ENCODE assay signal across 18 cellular contexts in genomic region chr9:28758346-28758745, GRCh38.
DNase-seq lines count a peak whose midpoint lies in the region; ATAC-seq, FAIRE-seq and TF ChIP-seq lines count a peak whose summit lies in the region.
"Had no signal": no experiment of that assay in that cellular context is flagged by ENCODE, and none has a peak within 500 bp of the region (broad histone marks: within the 10 kb centered on the region; RNA-seq: fewer than 3 reads in every experiment).

No MANE protein-coding gene starts in this region.

- peak; percentile 40 for DNase-seq in LHCN-M2 (ENCODE audit: low read depth)
- peak; percentile 38 for DNase-seq in bronchial epithelial cell (ENCODE audit: low read depth)
- DNase-seq in fibroblast of the aortic adventitia (ENCODE audit: low read depth), result peak; percentile 4
- DNase-seq in smooth muscle cell (lab: John Stamatoyannopoulos, UW; ENCODE audit: unreplicated experiment), result no peak
- DNase-seq in NOMO-1 treated with DMSO at 0.1 percent for 48 hours (lab: John Stamatoyannopoulos, UW; ENCODE audit: unreplicated experiment), result no peak
- no peak for DNase-seq in D721Med (ENCODE audit: insufficient read length, low spot score)
- no peak for DNase-seq in activated T-cell treated with anti-CD3 and anti-CD28 coated beads, Interleukin-2, amount 50 U/mL, for 4 hours
- DNase-seq: BE2C; CD8-positive, alpha-beta T cell; COR-L47; DND-41; GF-D8; HCEC 1CT; HFFc6; IMR-90 had no signal

- 21% methylated on average over 1 of the region's 1 CpG for WGBS in smooth muscle cell (ENCODE audit: low lambda C conversion rate)

- H3K9ac ChIP-seq in smooth muscle cell (ENCODE audit: low read depth), result no peak overlapping the region

- no peak for TF ChIP-seq CTCF in bronchial epithelial cell (IDR thresholded peaks at IDR 0.05; ENCODE audit: insufficient read depth, low read length, severe bottlenecking)
- no peak for TF ChIP-seq CTCF in fibroblast of the aortic adventitia (IDR thresholded peaks at IDR 0.05; ENCODE audit: insufficient read depth, low read length)
- no peak for TF ChIP-seq CTCF in smooth muscle cell (IDR thresholded peaks at IDR 0.05; ENCODE audit: borderline replicate concordance, insufficient read depth, poor library complexity, severe bottlenecking)
- TF ChIP-seq CTCF in D721Med (IDR thresholded peaks at IDR 0.05; ENCODE audit: insufficient read depth, missing control alignments), result no peak

- no peaks in the 10 kb centered on the region for H3K27me3 ChIP-seq in bronchial epithelial cell (ENCODE audit: control insufficient read depth, insufficient read depth, low read length)
- H3K27me3 ChIP-seq in smooth muscle cell (ENCODE audit: low read depth), result no peaks in the 10 kb centered on the region
- H3K27me3 ChIP-seq: BE2C had no signal

- H3K36me3 Mint-ChIP-seq in activated T-cell treated with anti-CD3 and anti-CD28 coated beads, Interleukin-2, amount 50 U/mL, for 4 hours (ENCODE audit: insufficient read depth), result no peaks in the 10 kb centered on the region
- H3K36me3 Mint-ChIP-seq: CD14-positive monocyte; CD8-positive, alpha-beta T cell had no signal

- peaks cover 3% of the 10 kb centered on the region for H3K9me3 Mint-ChIP-seq in activated T-cell treated with anti-CD3 and anti-CD28 coated beads, Interleukin-2, amount 50 U/mL, for 4 hours

- no peak overlapping the region for H3K4me3 Mint-ChIP-seq in activated T-cell treated with anti-CD3 and anti-CD28 coated beads, Interleukin-2, amount 50 U/mL, for 4 hours
- H3K4me3 Mint-ChIP-seq: CD14-positive monocyte; CD8-positive, alpha-beta T cell; HFFc6 had no signal

- H3K36me3 ChIP-seq in bronchial epithelial cell (ENCODE audit: control insufficient read depth, insufficient read depth, low read length) (no peaks in the 10 kb centered on the region), smooth muscle cell (ENCODE audit: low read depth) (no peaks in the 10 kb centered on the region)
- H3K36me3 ChIP-seq: BE2C had no signal

- ATAC-seq in activated T-cell treated with anti-CD3 and anti-CD28 coated beads, Interleukin-2, amount 50 U/mL, for 4 hours, result no peak
- ATAC-seq: CD8-positive, alpha-beta T cell had no signal

- no peaks in the 10 kb centered on the region for H3K4me1 Mint-ChIP-seq in activated T-cell treated with anti-CD3 and anti-CD28 coated beads, Interleukin-2, amount 50 U/mL, for 4 hours (ENCODE audit: low read depth)
- H3K4me1 Mint-ChIP-seq: CD14-positive monocyte had no signal

- no peaks in the 10 kb centered on the region for H4K20me1 ChIP-seq in smooth muscle cell (ENCODE audit: low read depth)

- no peaks in the 10 kb centered on the region for H3F3A ChIP-seq in smooth muscle cell (ENCODE audit: low read depth)

- no peak overlapping the region for H2AFZ ChIP-seq in smooth muscle cell (ENCODE audit: low read depth)

- H3K4me3 ChIP-seq in bronchial epithelial cell (ENCODE audit: low read depth, low read length) (no peak overlapping the region), fibroblast of the aortic adventitia (ENCODE audit: low read depth, low read length) (no peak overlapping the region), smooth muscle cell (no peak overlapping the region)

- peak overlapping the region; percentile 53 for H3K27ac ChIP-seq in smooth muscle cell (ENCODE audit: low read depth)
- H3K27ac ChIP-seq: HL-60 had no signal

- no peaks in the 10 kb centered on the region for H3K27me3 Mint-ChIP-seq in activated T-cell treated with anti-CD3 and anti-CD28 coated beads, Interleukin-2, amount 50 U/mL, for 4 hours (ENCODE audit: low read depth)

- H3K4me1 ChIP-seq in smooth muscle cell (ENCODE audit: low read depth), result peaks cover 2% of the 10 kb centered on the region
- H3K4me1 ChIP-seq: BE2C had no signal

- H3K4me2 ChIP-seq in smooth muscle cell, result peak overlapping the region; percentile 42

- H3K79me2 ChIP-seq in smooth muscle cell (ENCODE audit: low read depth), result peaks cover 3% of the 10 kb centered on the region

- FAIRE-seq in bronchial epithelial cell (lab: Jason Lieb, UNC) (no peak), D721Med (lab: Jason Lieb, UNC) (no peak)
- FAIRE-seq: A204.1 had no signal

- H3K9me3 ChIP-seq in smooth muscle cell (replicated peaks; ENCODE audit: low read depth), result no peaks in the 10 kb centered on the region
- H3K9me3 ChIP-seq: BE2C had no signal

Comparison
In these comparisons a context has a peak if more than half of its experiments do, and no peak if none do; other contexts are left out.
1. DNase-seq: peak in LHCN-M2 (single experiment), bronchial epithelial cell (single experiment) and fibroblast of the aortic adventitia (single experiment); none in smooth muscle cell (single experiment), NOMO-1 treated with DMSO at 0.1 percent for 48 hours (single experiment), D721Med (single experiment) and activated T-cell treated with anti-CD3 and anti-CD28 coated beads, Interleukin-2, amount 50 U/mL, for 4 hours (single experiment).